In genomic region chr4:158670975-158671664, GRCh38 we compare ENCODE assay signal across 8 cellular contexts. TPM values are rescaled to one million over a fixed set of nuclear protein-coding genes. Genes with fewer than 3 reads are reported as not detected.
DNase-seq lines count a peak whose midpoint lies in the region; ATAC-seq, FAIRE-seq and TF ChIP-seq lines count a peak whose summit lies in the region.

No MANE protein-coding gene starts in this region.

- H3K9ac ChIP-seq in Loucy (ENCODE audit: low read depth, low read length, poor library complexity, severe bottlenecking), result peak overlapping the region; percentile 92
- peak overlapping the region; percentile 93 for H3K9ac ChIP-seq in SU-DHL-6 (ENCODE audit: low read length)

- H3K9me3 ChIP-seq in Loucy (ENCODE audit: insufficient read depth, low read depth, low read length), result no peaks in the 10 kb centered on the region
- no peaks in the 10 kb centered on the region for H3K9me3 ChIP-seq in SU-DHL-6 (ENCODE audit: insufficient read depth, low read length)
- H3K9me3 ChIP-seq in right cardiac atrium (ENCODE audit: control insufficient read depth, low read length), result no peaks in the 10 kb centered on the region

- H3K9me2 ChIP-seq in Loucy (replicated peaks; ENCODE audit: low read depth, low read length) (no peaks in the 10 kb centered on the region), SU-DHL-6 (replicated peaks; ENCODE audit: insufficient read depth, low read length) (no peaks in the 10 kb centered on the region)

- TF ChIP-seq POLR2A in H54 (IDR thresholded peaks at IDR 0.05; ENCODE audit: low read depth, low read length), result peak; percentile 7; the same call in 1 of the 2 replicates

- H4K20me1 ChIP-seq in Loucy (ENCODE audit: insufficient read depth, low read length, poor library complexity, severe bottlenecking), result peaks cover 41% of the 10 kb centered on the region
- peaks cover 20% of the 10 kb centered on the region for H4K20me1 ChIP-seq in SU-DHL-6 (ENCODE audit: low read depth, low read length)

- intact Hi-C loops in right cardiac atrium (cut with DNase I), result no loop called here

- H3K27ac ChIP-seq in SU-DHL-6 (ENCODE audit: low read depth, low read length) (peak overlapping the region; percentile 75), angular gyrus (ENCODE audit: low read depth, low read length) (peak overlapping the region; percentile 98), right cardiac atrium (ENCODE audit: low read length) (peak overlapping the region; percentile 99)

- H3K4me3 ChIP-seq in Loucy (ENCODE audit: low read length, poor library complexity, severe bottlenecking) (peak overlapping the region; percentile 88), SU-DHL-6 (ENCODE audit: insufficient read depth, low read length, poor library complexity, severe bottlenecking) (peak overlapping the region; percentile 90), right cardiac atrium (ENCODE audit: low read length) (peak overlapping the region; percentile 85)

- peak overlapping the region; percentile 91 for H2AFZ ChIP-seq in Loucy (ENCODE audit: low read length)
- peak overlapping the region; percentile 82 for H2AFZ ChIP-seq in SU-DHL-6 (ENCODE audit: low read depth, low read length, severe bottlenecking)

- WGBS in right cardiac atrium, result under 1% methylated on average over 35 of the region's 35 CpGs

- peaks cover 54% of the 10 kb centered on the region for H3K79me2 ChIP-seq in Loucy (ENCODE audit: insufficient read depth, low read length)
- H3K79me2 ChIP-seq in SU-DHL-6 (ENCODE audit: insufficient read depth, low read length), result peaks cover 38% of the 10 kb centered on the region

- peak; percentile 49 to 63 for ATAC-seq in right cardiac atrium

- H3K36me3 ChIP-seq in Loucy (ENCODE audit: insufficient read depth, low read length) (no peaks in the 10 kb centered on the region), SU-DHL-6 (ENCODE audit: low read length) (peaks cover 19% of the 10 kb centered on the region)

- FAIRE-seq in H54 (lab: Jason Lieb, UNC), result peak; percentile 36

- no peaks in the 10 kb centered on the region for H3K27me3 ChIP-seq in Loucy (ENCODE audit: insufficient read depth, low read length, poor library complexity, severe bottlenecking)
- H3K27me3 ChIP-seq in SU-DHL-6 (ENCODE audit: low read length), result no peaks in the 10 kb centered on the region
- no peaks in the 10 kb centered on the region for H3K27me3 ChIP-seq in right cardiac atrium (ENCODE audit: control insufficient read depth, insufficient read depth)

- DNase-seq in GM03348 (ENCODE audit: low spot score) (peak; percentile 72), H54 (ENCODE audit: insufficient read length, low spot score) (peak; percentile 8), right cardiac atrium (peak; percentile 81 to 86 (median 85)), pulmonary artery endothelial cell (ENCODE audit: low read depth, low spot score) (peak; percentile 73), 8988T (no peak)

- TF ChIP-seq CTCF in Loucy (conservative IDR thresholded peaks at IDR 0.05; ENCODE audit: low read length) (no peak), SU-DHL-6 (IDR thresholded peaks at IDR 0.05; ENCODE audit: insufficient read depth, low read length, poor library complexity, severe bottlenecking) (no peak)

- peak overlapping the region; percentile 93 for H3K4me2 ChIP-seq in Loucy (ENCODE audit: low read depth, low read length, poor library complexity, severe bottlenecking)
- H3K4me2 ChIP-seq in SU-DHL-6 (ENCODE audit: low read depth, low read length, poor library complexity, severe bottlenecking), result peak overlapping the region; percentile 71

- H3K4me1 ChIP-seq in Loucy (ENCODE audit: insufficient read depth, low read length, poor library complexity, severe bottlenecking) (peaks cover 39% of the 10 kb centered on the region), right cardiac atrium (ENCODE audit: control insufficient read depth, insufficient read depth, low read length) (peaks cover 5% of the 10 kb centered on the region)

- no peaks in the 10 kb centered on the region; the same call in 1 of the 2 replicates for H3F3A ChIP-seq in Loucy (ENCODE audit: low read depth)
- peaks cover 19% of the 10 kb centered on the region; the same call in 1 of the 2 replicates for H3F3A ChIP-seq in SU-DHL-6 (ENCODE audit: insufficient read depth)

RNA-seq across cellular contexts. Expression of gene C4orf46, which starts 0.6 kb away (rescaled TPM):
- total RNA-seq in right cardiac atrium (1 to 10 TPM; 2.6 to 4.2 (median 3.8) TPM), pulmonary artery endothelial cell (14.7 and 16.4 TPM in 2 replicates)
- polyA plus RNA-seq in right cardiac atrium, result 3.3 TPM

RNA-seq across cellular contexts. Expression of gene ETFDH, which starts 1.0 kb away (rescaled TPM):
- 100 to 1,000 TPM; 119 to 152 (median 146) TPM for total RNA-seq in right cardiac atrium
- 204 TPM for polyA plus RNA-seq in right cardiac atrium
- 15.9 and 20.3 TPM in 2 replicates for total RNA-seq in pulmonary artery endothelial cell

RNA-seq across cellular contexts. Expression of gene PPID, which starts 52.1 kb away (rescaled TPM):
- total RNA-seq in right cardiac atrium (10 to 100 TPM; 19.2 to 38.3 (median 28.0) TPM), pulmonary artery endothelial cell (21.8 and 41.9 TPM in 2 replicates)
- polyA plus RNA-seq in right cardiac atrium, result 39.9 TPM
